ENCODE assay signal across 8 cellular contexts in genomic region chr10:5890519-5890878, GRCh38. TPM values are rescaled to one million over a fixed set of nuclear protein-coding genes. Genes with fewer than 3 reads are reported as not detected.
DNase-seq lines count a peak whose midpoint lies in the region; ATAC-seq and TF ChIP-seq lines count a peak whose summit lies in the region.

No MANE protein-coding gene starts in this region.

- DNase-seq in ELR (ENCODE audit: low read depth) (peak; percentile 48), H7 (no peak), NCI-H146 (lab: John Stamatoyannopoulos, UW) (peak; percentile 48), astrocyte of the spinal cord (ENCODE audit: low read depth, low spot score) (no peak), left kidney (ENCODE audit: low read depth, low spot score) (peak; percentile 62), NCI-H2171 (lab: John Stamatoyannopoulos, UW) (no peak), NCI-H524 treated with DMSO at 0.1 percent for 48 hours (lab: John Stamatoyannopoulos, UW) (no peak)
- DNase-seq in stimulated activated naive B cell treated with anti-CD40 and anti-IgM and Interleukin-4, amounts not matched to agents 10 μg/mL and 1 μg/mL and 100 μg/mL, for 72 hours, result peak; percentile 8

- TF ChIP-seq CTCF in astrocyte of the spinal cord (IDR thresholded peaks at IDR 0.05; ENCODE audit: low read depth, low read length), result no peak

- H3K36me3 Mint-ChIP-seq in stimulated activated naive B cell treated with anti-CD40 and anti-IgM and Interleukin-4, amounts not matched to agents 10 μg/mL and 1 μg/mL and 100 μg/mL, for 72 hours, result peaks cover 39 to 55% of the 10 kb centered on the region in 2 donors

- ATAC-seq in stimulated activated naive B cell treated with anti-CD40 and anti-IgM and Interleukin-4, amounts not matched to agents 10 μg/mL and 1 μg/mL and 100 μg/mL, for 72 hours (replicated peaks), result peak; percentile 3

- H3K4me1 Mint-ChIP-seq in stimulated activated naive B cell treated with anti-CD40 and anti-IgM and Interleukin-4, amounts not matched to agents 10 μg/mL and 1 μg/mL and 100 μg/mL, for 72 hours, result peaks cover 42 to 75% of the 10 kb centered on the region in 2 donors

- in situ Hi-C loops in astrocyte of the spinal cord (cut with HindIII; ENCODE audit: low sequenced_read_pairs), result no loop called here

- H3K27ac Mint-ChIP-seq in stimulated activated naive B cell treated with anti-CD40 and anti-IgM and Interleukin-4, amounts not matched to agents 10 μg/mL and 1 μg/mL and 100 μg/mL, for 72 hours, result peak overlapping the region; percentile 91

- H3K4me3 ChIP-seq in H7 (ENCODE audit: insufficient read depth, low read depth, low read length), result peak overlapping the region; percentile 72
- peak overlapping the region; percentile 87 for H3K4me3 ChIP-seq in astrocyte of the spinal cord (ENCODE audit: low read depth, low read length)

- H3K9me3 Mint-ChIP-seq in stimulated activated naive B cell treated with anti-CD40 and anti-IgM and Interleukin-4, amounts not matched to agents 10 μg/mL and 1 μg/mL and 100 μg/mL, for 72 hours, result no peaks in the 10 kb centered on the region

- no peaks in the 10 kb centered on the region for H3K27me3 ChIP-seq in H7 (ENCODE audit: control insufficient read depth, insufficient read depth, low read length)

- H3K27me3 Mint-ChIP-seq in stimulated activated naive B cell treated with anti-CD40 and anti-IgM and Interleukin-4, amounts not matched to agents 10 μg/mL and 1 μg/mL and 100 μg/mL, for 72 hours, result no peaks in the 10 kb centered on the region

- peak overlapping the region; percentile 90 to 95 for H3K4me3 Mint-ChIP-seq in stimulated activated naive B cell treated with anti-CD40 and anti-IgM and Interleukin-4, amounts not matched to agents 10 μg/mL and 1 μg/mL and 100 μg/mL, for 72 hours

- H3K36me3 ChIP-seq in H7 (replicated peaks; ENCODE audit: control insufficient read depth, insufficient read depth, low read length), result peaks cover 9% of the 10 kb centered on the region

RNA-seq across cellular contexts. Expression of gene FBH1, which starts 0.5 kb away (rescaled TPM):
- 72.1 and 78.0 TPM in 2 replicates for total RNA-seq in H7 (2014; rRNA removed; shearing (Covaris generic))

RNA-seq across cellular contexts. Expression of gene ANKRD16, which starts 0.8 kb away (rescaled TPM):
- 11.1 and 13.2 TPM in 2 replicates for total RNA-seq in H7 (2014; rRNA removed; shearing (Covaris generic))

Comparison
In these comparisons a context has a peak if more than half of its experiments do, and no peak if none do; other contexts are left out.
1. DNase-seq: peak in ELR (single experiment), NCI-H146 (single experiment), left kidney (single experiment) and stimulated activated naive B cell treated with anti-CD40 and anti-IgM and Interleukin-4, amounts not matched to agents 10 μg/mL and 1 μg/mL and 100 μg/mL, for 72 hours (single experiment); none in H7 (single experiment), astrocyte of the spinal cord (single experiment), NCI-H2171 (single experiment) and NCI-H524 treated with DMSO at 0.1 percent for 48 hours (single experiment).